8 cellular contexts compared by ENCODE assay signal in genomic region chr19:14117668-14118164, GRCh38. TPM values are rescaled to one million over a fixed set of nuclear protein-coding genes. Genes with fewer than 3 reads are reported as not detected.
DNase-seq lines count a peak whose midpoint lies in the region; ATAC-seq and TF ChIP-seq lines count a peak whose summit lies in the region.

Gene PRKACA (minus strand): TSS chr19:14117762. CDS start chr19:14117547, 215 bp downstream.

- no peaks in the 10 kb centered on the region for H4K20me1 ChIP-seq in PC-9 (ENCODE audit: insufficient read depth)

- peaks cover 20% of the 10 kb centered on the region for H3K79me2 ChIP-seq in PC-9 (ENCODE audit: low read depth)

- peaks cover 21% of the 10 kb centered on the region for H3K4me1 ChIP-seq in PC-9 (replicated peaks; ENCODE audit: insufficient read depth)
- peaks cover 68% of the 10 kb centered on the region for H3K4me1 ChIP-seq in mononuclear cell (ENCODE audit: insufficient read depth, low read length)

- POLR2A ChIA-PET in PC-9 (lab: Charles Lee; ENCODE audit: unreplicated experiment): no interaction called here

- ATAC-seq in GM21723 (IDR thresholded peaks at IDR 0.05; ENCODE audit: unreplicated experiment): peak; percentile 83

- CTCF ChIA-PET in PC-9 (lab: Charles Lee): no interaction called here

- peak within 1 kb of the TSS; percentile 82 for H3K4me3 ChIP-seq in PC-9
- H3K4me3 ChIP-seq in mononuclear cell (ENCODE audit: low read length): peak within 1 kb of the TSS; percentile 70

- intact Hi-C loops in PC-9 (cut with micrococcal nuclease; ENCODE audit: unreplicated experiment): loop anchor here (1.0 to 5.0 kb wide), 3 partner anchors 27 to 237 kb away; partner anchors contain the start of gene SAMD1

- DNase-seq in DMS153 (lab: John Stamatoyannopoulos, UW) (peak; percentile 98), KBM-7 (peak; percentile 98), PC-9 (peak; percentile 97 to 99), activated T-cell treated with anti-CD3 and anti-CD28 coated beads for 48 hours (ENCODE audit: low read depth) (peak; percentile 99), epithelial cell of prostate (ENCODE audit: low read depth, low spot score) (peak; percentile 97)
- DNase-seq in stimulated activated CD8-positive, alpha-beta memory T cell treated with anti-CD3 and anti-CD28 coated beads, Interleukin-2, amount 100 ng/mL, for 48 hours (ENCODE audit: low read depth in 2 of 2): peak; percentile 97 to 99

- H3K9me3 ChIP-seq in PC-9 (ENCODE audit: insufficient read depth, low read depth): no peaks in the 10 kb centered on the region
- H3K9me3 ChIP-seq in mononuclear cell (ENCODE audit: low read depth, low read length): no peaks in the 10 kb centered on the region

- peak within 1 kb of the TSS; percentile 87 for H2AFZ ChIP-seq in PC-9

- TF ChIP-seq CTCF in PC-9 (conservative IDR thresholded peaks at IDR 0.05): no peak

- in situ Hi-C loops in KBM-7 (cut with MboI; ENCODE audit: low pct_unique_long_range_greater_than_20kb, low sequenced_read_pairs): no loop called here

- BruUV-seq in PC-9 (replicated peaks; lab: Mats Ljungman, UMichigan): no TSS peak

- H3K9me2 ChIP-seq in PC-9 (ENCODE audit: insufficient read depth): no peaks in the 10 kb centered on the region

- H3K4me2 ChIP-seq in PC-9: peak within 1 kb of the TSS; percentile 90

- no peaks in the 10 kb centered on the region for H3K27me3 ChIP-seq in PC-9 (ENCODE audit: insufficient read depth, low read depth)
- H3K27me3 ChIP-seq in mononuclear cell (ENCODE audit: insufficient read depth, low read length): no peaks in the 10 kb centered on the region

- H3F3A ChIP-seq in PC-9 (ENCODE audit: insufficient read depth, low read depth): peaks cover 46% of the 10 kb centered on the region

- H3K27ac ChIP-seq in PC-9 (peak within 1 kb of the TSS; percentile 65), epithelial cell of prostate (peak within 1 kb of the TSS; percentile 81)

- H3K36me3 ChIP-seq in PC-9 (ENCODE audit: low read depth): no peaks in the 10 kb centered on the region

RNA-seq across cellular contexts. Expression of gene PRKACA, which starts in this region (rescaled TPM):
- total RNA-seq in PC-9 (2021) (62.0 and 82.8 TPM in 2 replicates), mononuclear cell (62.0 TPM)

Comparison
In these comparisons a context has a peak if more than half of its experiments do, and no peak if none do; other contexts are left out.
1. Peak in every context shown above with its lines: DNase-seq, ATAC-seq, H3K4me3 ChIP-seq and H3K27ac ChIP-seq.